Comparison of ENCODE assay signal across 8 cellular contexts in the genomic region with DNA sequence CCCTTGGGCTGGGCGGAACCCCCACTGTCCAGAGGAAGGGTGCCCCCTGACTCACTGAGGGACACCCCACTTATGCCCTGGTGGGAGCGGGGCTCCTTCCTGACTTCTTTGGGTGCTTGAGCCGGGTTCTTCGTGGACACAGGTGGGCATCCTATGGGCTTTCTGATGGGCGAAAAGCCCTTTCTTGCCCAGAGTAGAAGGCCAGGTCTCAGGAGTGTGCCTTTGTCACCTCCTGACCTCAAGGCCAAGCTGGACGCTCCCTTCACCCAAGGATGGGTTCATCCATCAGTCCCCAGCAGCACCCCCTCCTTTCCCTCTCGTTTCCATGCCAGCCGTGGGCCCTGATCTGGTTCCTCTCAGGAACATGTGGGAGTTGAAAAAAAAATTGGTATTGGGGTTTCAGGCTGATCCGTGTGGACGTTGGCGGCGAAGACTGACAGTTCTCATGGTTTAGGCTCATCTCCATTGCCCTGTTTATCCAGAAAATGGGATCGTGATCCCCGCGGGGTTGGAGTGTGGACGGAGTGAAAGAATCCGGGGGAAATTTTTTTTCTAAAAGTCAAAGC. TPM values are rescaled to one million over a fixed set of nuclear protein-coding genes. Genes with fewer than 3 reads are reported as not detected.
A peak's percentile ranks its signal among the peaks of the same experiment; 100 is the strongest.
DNase-seq lines count a peak whose midpoint lies in the region; ATAC-seq lines count a peak whose summit lies in the region.

No MANE protein-coding gene starts in this region.

- intact Hi-C loops in right cardiac atrium (cut with DNase I), result no loop called here

- H3K9me3 Mint-ChIP-seq in activated naive CD4-positive, alpha-beta T cell treated with anti-CD3 and anti-CD28 coated beads, Interleukin-2, amount 50 U/mL, for 24 hours, result no peaks in the 10 kb centered on the region
- no peaks in the 10 kb centered on the region for H3K9me3 Mint-ChIP-seq in T-cell

- peaks cover 14% of the 10 kb centered on the region for H3K4me1 ChIP-seq in right cardiac atrium (ENCODE audit: control insufficient read depth, insufficient read depth, low read length)

- CTCF ChIA-PET in T-cell (lab: Charles Lee), result no interaction called here

- POLR2A ChIA-PET in T-cell (lab: Charles Lee), result interaction anchor here in 1 of 2 donors (1.0 kb wide), 1 partner anchor 18 kb away, joined by 4 read pairs; no protein-coding TSS in a partner anchor

- H3K4me3 Mint-ChIP-seq in activated naive CD4-positive, alpha-beta T cell treated with anti-CD3 and anti-CD28 coated beads, Interleukin-2, amount 50 U/mL, for 24 hours, result peak overlapping the region; percentile 93
- H3K4me3 Mint-ChIP-seq in T-cell, result peak overlapping the region in 2 of 3 donors; percentile 93 to 97

- H3K27ac ChIP-seq in right cardiac atrium (ENCODE audit: low read length) (peak overlapping the region; percentile 88), skin epidermis (peak overlapping the region; percentile 28 to 98 (median 88))

- no peaks in the 10 kb centered on the region for H3K9me3 ChIP-seq in right cardiac atrium (ENCODE audit: control insufficient read depth, low read length)

- H3K27me3 ChIP-seq in right cardiac atrium (ENCODE audit: control insufficient read depth, insufficient read depth), result no peaks in the 10 kb centered on the region

- peaks cover 63% of the 10 kb centered on the region for H3K4me1 Mint-ChIP-seq in activated naive CD4-positive, alpha-beta T cell treated with anti-CD3 and anti-CD28 coated beads, Interleukin-2, amount 50 U/mL, for 24 hours
- peaks cover 44 to 68% (median 57%) of the 10 kb centered on the region in 3 donors for H3K4me1 Mint-ChIP-seq in T-cell

- DNase-seq in activated naive CD4-positive, alpha-beta T cell treated with Interleukin-2 at 50 U/mL for 16 hours, result no peak
- DNase-seq in T-cell, result peak in 1 of 34 experiments; percentile 8
- DNase-seq in right cardiac atrium, result peak in 2 of 3 donors; percentile 56 to 63
- DNase-seq in SKM-1 treated with dmso at 0.1 percent for 144 hours (lab: John Stamatoyannopoulos, UW; ENCODE audit: unreplicated experiment), result no peak
- no peak for DNase-seq in stimulated activated naive CD4-positive, alpha-beta T cell treated with Interleukin-2 at 50 U/mL for 16 hours (lab: John Stamatoyannopoulos, UW)

- peak overlapping the region; percentile 91 for H3K4me3 ChIP-seq in right cardiac atrium (ENCODE audit: low read length)
- peak overlapping the region; percentile 66 to 97 (median 94) for H3K4me3 ChIP-seq in skin epidermis

- no peak for ATAC-seq in T-cell (replicated peaks in 1 of 4)
- no peak for ATAC-seq in right cardiac atrium
- ATAC-seq in HG03196 (IDR thresholded peaks at IDR 0.05; ENCODE audit: unreplicated experiment), result no peak

- peak overlapping the region; percentile 65 for H3K27ac Mint-ChIP-seq in activated naive CD4-positive, alpha-beta T cell treated with anti-CD3 and anti-CD28 coated beads, Interleukin-2, amount 50 U/mL, for 24 hours
- H3K27ac Mint-ChIP-seq in T-cell, result peak overlapping the region; percentile 93

- H3K36me3 Mint-ChIP-seq in activated naive CD4-positive, alpha-beta T cell treated with anti-CD3 and anti-CD28 coated beads, Interleukin-2, amount 50 U/mL, for 24 hours, result no peaks in the 10 kb centered on the region
- H3K36me3 Mint-ChIP-seq in T-cell, result peaks cover 2% of the 10 kb centered on the region

- WGBS in right cardiac atrium, result 6% methylated on average over 17 of the region's 17 CpGs

- H3K27me3 Mint-ChIP-seq in activated naive CD4-positive, alpha-beta T cell treated with anti-CD3 and anti-CD28 coated beads, Interleukin-2, amount 50 U/mL, for 24 hours, result no peaks in the 10 kb centered on the region
- H3K27me3 Mint-ChIP-seq in T-cell, result no peaks in the 10 kb centered on the region

RNA-seq across cellular contexts. Expression of gene SLC25A25, which starts 0.7 kb away (rescaled TPM):
- total RNA-seq in T-cell (10 to 100 TPM; 11.8 to 21.0 (median 17.3) TPM), right cardiac atrium (10 to 100 TPM in 1 of 4 donors, 1 to 10 TPM in 3; 6.3 to 16.1 (median 7.0) TPM)
- 5.8 TPM for polyA plus RNA-seq in right cardiac atrium

RNA-seq across cellular contexts. Expression of gene NAIF1, which starts 1.6 kb away (rescaled TPM):
- 10 to 100 TPM; 11.6 to 14.9 (median 13.8) TPM for total RNA-seq in T-cell
- 1 to 10 TPM; 6.1 to 8.7 (median 6.4) TPM for total RNA-seq in right cardiac atrium
- 5.0 TPM for polyA plus RNA-seq in right cardiac atrium

RNA-seq across cellular contexts. Expression of gene PTGES2, which starts 58.8 kb away (rescaled TPM):
- total RNA-seq in T-cell (10 to 100 TPM; 60.2 to 91.7 (median 79.2) TPM), right cardiac atrium (100 to 1,000 TPM; 122 to 128 (median 126) TPM)
- polyA plus RNA-seq in right cardiac atrium, result 162 TPM

Comparison
In these comparisons a context has a peak if more than half of its experiments do, and no peak if none do; other contexts are left out.
1. DNase-seq: peak in right cardiac atrium (2 of 3); none in activated naive CD4-positive, alpha-beta T cell treated with Interleukin-2 at 50 U/mL for 16 hours (single experiment), SKM-1 treated with dmso at 0.1 percent for 144 hours (single experiment) and stimulated activated naive CD4-positive, alpha-beta T cell treated with Interleukin-2 at 50 U/mL for 16 hours (single experiment).